ENCODE assay signal across 7 cellular contexts in genomic region chr12:76366163-76366562, GRCh38.
"Had no signal": no experiment of that assay in that cellular context is flagged by ENCODE, and none has a peak within 500 bp of the region (broad histone marks: within the 10 kb centered on the region; RNA-seq: fewer than 3 reads in every experiment).

No MANE protein-coding gene starts in this region.

- H3K4me3 Mint-ChIP-seq: GM23338, H9, IgD-negative memory B cell had no signal

- H3K27me3 Mint-ChIP-seq: IgD-negative memory B cell had no signal

- H3K4me1 Mint-ChIP-seq: GM23338, H9 had no signal

- H2AFZ ChIP-seq: GM23338 had no signal

- H3K4me2 ChIP-seq: GM23338 had no signal

- FAIRE-seq: H1, H54, HTR-8/SVneo had no signal

- ATAC-seq: GM23338 had no signal

- H3K27ac Mint-ChIP-seq: GM23338, H9, IgD-negative memory B cell had no signal

- DNase-seq: H9, HCEC 1CT had no signal

- H3K9me3 Mint-ChIP-seq: H9 had no signal

- H3K4me3 ChIP-seq: GM23338 had no signal
